9 cellular contexts compared by ENCODE assay signal in the genomic region with DNA sequence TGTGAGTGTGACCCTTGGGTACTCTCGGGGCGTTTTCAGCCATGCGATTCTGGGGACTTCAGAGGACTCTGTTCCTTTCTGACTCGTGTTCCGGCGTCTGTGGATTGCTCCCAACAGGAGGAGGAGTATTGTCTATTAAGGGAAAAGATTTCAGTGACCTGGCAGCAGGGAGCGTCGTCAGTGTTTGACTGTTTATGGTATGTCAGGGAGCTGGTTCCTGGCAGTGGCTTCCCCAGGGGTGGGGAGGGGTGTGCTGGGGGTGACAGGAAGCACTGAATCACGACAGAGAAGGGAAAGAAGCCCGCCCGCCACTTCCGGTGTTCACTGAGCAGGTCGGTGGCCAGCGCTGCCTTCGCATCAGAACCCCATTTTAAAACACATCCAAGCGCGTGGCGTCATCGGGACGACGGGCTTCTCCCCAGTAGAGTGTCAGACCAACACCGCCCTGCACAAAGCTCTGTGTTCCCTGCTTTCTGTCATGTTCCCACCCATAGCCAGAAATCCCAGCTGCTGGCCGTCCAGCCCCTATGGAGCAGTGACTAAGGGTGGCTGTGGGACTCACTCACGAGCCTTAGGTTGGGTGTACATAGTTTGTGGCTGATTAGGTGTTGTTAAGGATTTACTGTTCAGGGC. TPM values are rescaled to one million over a fixed set of nuclear protein-coding genes. Genes with fewer than 3 reads are reported as not detected.
DNase-seq lines count a peak whose midpoint lies in the region; ATAC-seq and TF ChIP-seq lines count a peak whose summit lies in the region.
"Had no signal": no experiment of that assay in that cellular context is flagged by ENCODE, and none has a peak within 500 bp of the region (broad histone marks: within the 10 kb centered on the region; RNA-seq: fewer than 3 reads in every experiment).

No MANE protein-coding gene starts in this region.

- peaks cover 39% of the 10 kb centered on the region for H3K79me2 ChIP-seq in fibroblast of lung (ENCODE audit: control insufficient read depth, insufficient read depth, low read length)

- no peak overlapping the region for H3K4me2 ChIP-seq in fibroblast of lung (ENCODE audit: extremely low read depth, insufficient read depth, low read length)
- H3K4me2 ChIP-seq: A549 had no signal

- H3K4me1 ChIP-seq in fibroblast of lung (ENCODE audit: control insufficient read depth, extremely low read depth, insufficient read depth, low read length) (peaks cover 41% of the 10 kb centered on the region), tibial nerve (peaks cover 3 to 98% (median 47%) of the 10 kb centered on the region in 4 donors)

- no peaks in the 10 kb centered on the region for H3K27me3 ChIP-seq in fibroblast of lung (ENCODE audit: control insufficient read depth, insufficient read depth, low read length)
- H3K27me3 ChIP-seq in tibial nerve = no peaks in the 10 kb centered on the region

- H3K4me3 ChIP-seq in fibroblast of lung (replicated peaks in 1 of 4; ENCODE audit: control extremely low read depth in 1 of 4, insufficient read depth in 1 of 4, low read depth in 3 of 4, low read length in 4 of 4) = no peak overlapping the region
- H3K4me3 ChIP-seq in tibial nerve = peak overlapping the region in 1 of 4 donors; percentile 7
- H3K4me3 ChIP-seq: A549 had no signal

- TF ChIP-seq EP300 in tibial nerve (IDR thresholded peaks at IDR 0.05) = peak; percentile 24 to 60

- ATAC-seq in GM18873 (IDR thresholded peaks at IDR 0.05; ENCODE audit: low FRiP score, unreplicated experiment) (no peak), GM21367 (IDR thresholded peaks at IDR 0.05; ENCODE audit: unreplicated experiment) (no peak)
- ATAC-seq: A549 had no signal

- intact Hi-C loops in posterior vena cava (cut with DNase I) = no loop called here

- WGBS in tibial nerve, 2 donors = 44 to 52% methylated on average over 11 to 24 of the region's 24 CpGs

- H3K27ac ChIP-seq in fibroblast of lung (ENCODE audit: insufficient read depth, low read length) (peak overlapping the region; percentile 75), tibial nerve (peak overlapping the region; percentile 40 to 90 (median 80))

- H2AFZ ChIP-seq in fibroblast of lung (ENCODE audit: low read length) = no peak overlapping the region

- peak overlapping the region; percentile 65 for H3K9ac ChIP-seq in fibroblast of lung (ENCODE audit: insufficient read depth, low read length)

- H3K36me3 ChIP-seq in fibroblast of lung (ENCODE audit: control insufficient read depth, insufficient read depth, low read length) = no peaks in the 10 kb centered on the region
- H3K36me3 ChIP-seq in tibial nerve = no peaks in the 10 kb centered on the region

- TF ChIP-seq POLR2A in tibial nerve (IDR thresholded peaks at IDR 0.05) = no peak

- H3K9me3 ChIP-seq in fibroblast of lung (ENCODE audit: control insufficient read depth, insufficient read depth, low read depth, low read length) (no peaks in the 10 kb centered on the region), tibial nerve (no peaks in the 10 kb centered on the region)
- H3K9me3 ChIP-seq: A549 had no signal

- peak; percentile 45 for DNase-seq in activated gamma-delta T cell treated with Interleukin-2 at 50 U/mL for 16 hours
- DNase-seq in activated gamma-delta T cell (lab: John Stamatoyannopoulos, UW) = no peak
- peak in 2 of 3 experiments; percentile 24 to 33 for DNase-seq in activated CD8-positive, alpha-beta memory T cell treated with anti-CD3 and anti-CD28 coated beads for 48 hours (ENCODE audit: low read depth in 2 of 3, low spot score in 2 of 3)
- peak; percentile 87 for DNase-seq in fibroblast of lung (ENCODE audit: low read depth in 2 of 2)
- DNase-seq in posterior vena cava (ENCODE audit: low spot score) = peak; percentile 98
- peak; percentile 34 for DNase-seq in tibial nerve (ENCODE audit: low spot score in 2 of 2)

- H4K20me1 ChIP-seq in fibroblast of lung (ENCODE audit: control insufficient read depth, extremely low read depth, insufficient read depth, low read length) = no peaks in the 10 kb centered on the region

- TF ChIP-seq CTCF in fibroblast of lung (conservative IDR thresholded peaks at IDR 0.05 in 1 of 2, IDR thresholded peaks at IDR 0.05 in 1 of 2; ENCODE audit: low read depth in 1 of 2, low read length in 2 of 2) (peak in 1 of 2 donors; percentile 2), tibial nerve (IDR thresholded peaks at IDR 0.05) (no peak)

RNA-seq across cellular contexts. Expression of gene COL4A2, which starts 33.8 kb away (rescaled TPM):
- total RNA-seq in fibroblast of lung (93.1 and 123 TPM in 2 replicates), posterior vena cava (100 to 1,000 TPM; 816 to 963 TPM), tibial nerve (100 to 1,000 TPM; 576 to 821 (median 658) TPM)
- polyA plus RNA-seq in fibroblast of lung = 43.8 and 463 TPM in 2 replicates
- 52.1 and 712 TPM in 2 replicates for polyA plus RNA-seq in fibroblast of lung (2012)
- polyA minus RNA-seq in fibroblast of lung (ENCODE audit: low replicate concordance) = 56.9 and 841 TPM in 2 replicates

RNA-seq across cellular contexts. Expression of gene COL4A1, which starts 34.0 kb away (rescaled TPM):
- total RNA-seq in fibroblast of lung = 34.0 and 57.5 TPM in 2 replicates
- polyA plus RNA-seq in fibroblast of lung = 18.4 and 607 TPM in 2 replicates
- 19.5 and 691 TPM in 2 replicates for polyA plus RNA-seq in fibroblast of lung (2012)
- 30.9 and 567 TPM in 2 replicates for polyA minus RNA-seq in fibroblast of lung (ENCODE audit: low replicate concordance)
- total RNA-seq in posterior vena cava = 1,000 to 10,000 TPM in 1 of 2 donors, 100 to 1,000 TPM in 1; 830 to 1,061 TPM
- 100 to 1,000 TPM; 385 to 583 (median 526) TPM for total RNA-seq in tibial nerve
